ENCODE assay signal across 2 cellular contexts in the genomic region with DNA sequence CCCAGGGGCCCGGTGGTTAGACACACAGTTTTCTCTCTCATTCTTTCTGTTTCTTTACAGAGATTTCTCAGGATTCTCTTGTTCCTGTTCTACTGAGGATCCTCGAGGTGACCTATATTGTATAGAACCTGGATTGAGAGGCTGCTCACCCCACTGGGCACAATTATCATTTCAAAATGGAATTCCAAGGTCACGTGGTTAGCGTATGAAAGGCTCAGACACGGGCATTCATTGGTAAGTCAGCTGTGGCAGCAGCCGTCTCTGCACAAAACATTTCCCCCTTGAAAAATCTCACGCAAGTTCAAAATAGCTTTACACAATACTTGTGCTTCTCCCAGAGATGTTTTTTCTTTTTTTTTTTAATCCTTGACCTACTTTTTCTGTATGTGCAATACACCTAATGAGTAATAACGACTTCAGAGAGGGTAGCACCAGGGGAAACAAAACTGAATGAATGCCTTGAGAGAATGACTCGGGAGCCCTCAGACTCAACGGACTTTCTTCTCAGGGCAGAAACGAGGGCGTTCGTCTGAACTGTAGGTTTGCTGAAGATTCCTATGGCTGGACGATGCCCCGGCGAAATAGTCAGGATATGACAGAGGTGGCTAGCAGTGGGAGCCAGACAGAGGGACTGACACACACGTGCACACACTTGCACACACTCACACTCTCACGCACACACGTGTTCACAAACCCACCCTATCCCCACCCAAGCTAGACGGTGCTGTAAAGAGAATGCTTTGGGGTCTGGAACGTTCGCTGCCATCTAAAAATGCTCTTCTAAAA.
TF ChIP-seq lines count a peak whose summit lies in the region.

No MANE protein-coding gene starts in this region.

TF ChIP-seq in GM23338, 12 proteins besides CTCF, POLR2A, EP300 and RAD21 (continued from another document and continues in another):
- no peak for TF ChIP-seq REST (IDR thresholded peaks at IDR 0.05; ENCODE audit: unreplicated experiment)
- TF ChIP-seq POLR2AphosphoS5 (IDR thresholded peaks at IDR 0.05; ENCODE audit: low read depth) = no peak
- TF ChIP-seq ZNF114 (CRISPR knock-in tag; IDR thresholded peaks at IDR 0.05) = no peak
- TF ChIP-seq, protein P1, sequence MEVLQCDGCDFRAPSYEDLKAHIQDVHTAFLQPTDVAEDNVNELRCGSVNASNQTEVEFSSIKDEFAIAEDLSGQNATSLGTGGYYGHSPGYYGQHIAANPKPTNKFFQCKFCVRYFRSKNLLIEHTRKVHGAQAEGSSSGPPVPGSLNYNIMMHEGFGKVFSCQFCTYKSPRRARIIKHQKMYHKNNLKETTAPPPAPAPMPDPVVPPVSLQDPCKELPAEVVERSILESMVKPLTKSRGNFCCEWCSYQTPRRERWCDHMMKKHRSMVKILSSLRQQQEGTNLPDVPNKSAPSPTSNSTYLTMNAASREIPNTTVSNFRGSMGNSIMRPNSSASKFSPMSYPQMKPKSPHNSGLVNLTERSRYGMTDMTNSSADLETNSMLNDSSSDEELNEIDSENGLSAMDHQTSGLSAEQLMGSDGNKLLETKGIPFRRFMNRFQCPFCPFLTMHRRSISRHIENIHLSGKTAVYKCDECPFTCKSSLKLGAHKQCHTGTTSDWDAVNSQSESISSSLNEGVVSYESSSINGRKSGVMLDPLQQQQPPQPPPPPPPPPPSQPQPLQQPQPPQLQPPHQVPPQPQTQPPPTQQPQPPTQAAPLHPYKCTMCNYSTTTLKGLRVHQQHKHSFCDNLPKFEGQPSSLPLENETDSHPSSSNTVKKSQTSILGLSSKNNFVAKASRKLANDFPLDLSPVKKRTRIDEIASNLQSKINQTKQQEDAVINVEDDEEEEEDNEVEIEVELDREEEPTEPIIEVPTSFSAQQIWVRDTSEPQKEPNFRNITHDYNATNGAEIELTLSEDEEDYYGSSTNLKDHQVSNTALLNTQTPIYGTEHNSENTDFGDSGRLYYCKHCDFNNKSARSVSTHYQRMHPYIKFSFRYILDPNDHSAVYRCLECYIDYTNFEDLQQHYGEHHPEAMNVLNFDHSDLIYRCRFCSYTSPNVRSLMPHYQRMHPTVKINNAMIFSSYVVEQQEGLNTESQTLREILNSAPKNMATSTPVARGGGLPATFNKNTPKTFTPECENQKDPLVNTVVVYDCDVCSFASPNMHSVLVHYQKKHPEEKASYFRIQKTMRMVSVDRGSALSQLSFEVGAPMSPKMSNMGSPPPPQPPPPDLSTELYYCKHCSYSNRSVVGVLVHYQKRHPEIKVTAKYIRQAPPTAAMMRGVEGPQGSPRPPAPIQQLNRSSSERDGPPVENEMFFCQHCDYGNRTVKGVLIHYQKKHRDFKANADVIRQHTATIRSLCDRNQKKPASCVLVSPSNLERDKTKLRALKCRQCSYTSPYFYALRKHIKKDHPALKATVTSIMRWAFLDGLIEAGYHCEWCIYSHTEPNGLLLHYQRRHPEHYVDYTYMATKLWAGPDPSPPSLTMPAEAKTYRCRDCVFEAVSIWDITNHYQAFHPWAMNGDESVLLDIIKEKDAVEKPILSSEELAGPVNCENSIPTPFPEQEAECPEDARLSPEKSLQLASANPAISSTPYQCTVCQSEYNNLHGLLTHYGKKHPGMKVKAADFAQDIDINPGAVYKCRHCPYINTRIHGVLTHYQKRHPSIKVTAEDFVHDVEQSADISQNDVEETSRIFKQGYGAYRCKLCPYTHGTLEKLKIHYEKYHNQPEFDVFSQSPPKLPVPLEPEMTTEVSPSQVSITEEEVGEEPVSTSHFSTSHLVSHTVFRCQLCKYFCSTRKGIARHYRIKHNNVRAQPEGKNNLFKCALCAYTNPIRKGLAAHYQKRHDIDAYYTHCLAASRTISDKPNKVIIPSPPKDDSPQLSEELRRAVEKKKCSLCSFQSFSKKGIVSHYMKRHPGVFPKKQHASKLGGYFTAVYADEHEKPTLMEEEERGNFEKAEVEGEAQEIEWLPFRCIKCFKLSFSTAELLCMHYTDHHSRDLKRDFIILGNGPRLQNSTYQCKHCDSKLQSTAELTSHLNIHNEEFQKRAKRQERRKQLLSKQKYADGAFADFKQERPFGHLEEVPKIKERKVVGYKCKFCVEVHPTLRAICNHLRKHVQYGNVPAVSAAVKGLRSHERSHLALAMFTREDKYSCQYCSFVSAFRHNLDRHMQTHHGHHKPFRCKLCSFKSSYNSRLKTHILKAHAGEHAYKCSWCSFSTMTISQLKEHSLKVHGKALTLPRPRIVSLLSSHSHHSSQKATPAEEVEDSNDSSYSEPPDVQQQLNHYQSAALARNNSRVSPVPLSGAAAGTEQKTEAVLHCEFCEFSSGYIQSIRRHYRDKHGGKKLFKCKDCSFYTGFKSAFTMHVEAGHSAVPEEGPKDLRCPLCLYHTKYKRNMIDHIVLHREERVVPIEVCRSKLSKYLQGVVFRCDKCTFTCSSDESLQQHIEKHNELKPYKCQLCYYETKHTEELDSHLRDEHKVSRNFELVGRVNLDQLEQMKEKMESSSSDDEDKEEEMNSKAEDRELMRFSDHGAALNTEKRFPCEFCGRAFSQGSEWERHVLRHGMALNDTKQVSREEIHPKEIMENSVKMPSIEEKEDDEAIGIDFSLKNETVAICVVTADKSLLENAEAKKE (CRISPR knock-in tag; IDR thresholded peaks at IDR 0.05) = no peak
- TF ChIP-seq, protein P2, sequence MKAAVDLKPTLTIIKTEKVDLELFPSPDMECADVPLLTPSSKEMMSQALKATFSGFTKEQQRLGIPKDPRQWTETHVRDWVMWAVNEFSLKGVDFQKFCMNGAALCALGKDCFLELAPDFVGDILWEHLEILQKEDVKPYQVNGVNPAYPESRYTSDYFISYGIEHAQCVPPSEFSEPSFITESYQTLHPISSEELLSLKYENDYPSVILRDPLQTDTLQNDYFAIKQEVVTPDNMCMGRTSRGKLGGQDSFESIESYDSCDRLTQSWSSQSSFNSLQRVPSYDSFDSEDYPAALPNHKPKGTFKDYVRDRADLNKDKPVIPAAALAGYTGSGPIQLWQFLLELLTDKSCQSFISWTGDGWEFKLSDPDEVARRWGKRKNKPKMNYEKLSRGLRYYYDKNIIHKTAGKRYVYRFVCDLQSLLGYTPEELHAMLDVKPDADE (IDR thresholded peaks at IDR 0.05) = no peak
- TF ChIP-seq EZH2phosphoT487 (IDR thresholded peaks at IDR 0.05; ENCODE audit: unreplicated experiment) = no peak
- no peak for TF ChIP-seq CREB1 (CRISPR knock-in tag; IDR thresholded peaks at IDR 0.05; ENCODE audit: low read depth)

TF ChIP-seq in neural cell, 6 proteins besides CTCF, POLR2A, EP300 and RAD21 (continued from another document):
- no peak for TF ChIP-seq REST (IDR thresholded peaks at IDR 0.05; ENCODE audit: borderline replicate concordance)
